ENCODE assay signal across 10 cellular contexts in the genomic region with DNA sequence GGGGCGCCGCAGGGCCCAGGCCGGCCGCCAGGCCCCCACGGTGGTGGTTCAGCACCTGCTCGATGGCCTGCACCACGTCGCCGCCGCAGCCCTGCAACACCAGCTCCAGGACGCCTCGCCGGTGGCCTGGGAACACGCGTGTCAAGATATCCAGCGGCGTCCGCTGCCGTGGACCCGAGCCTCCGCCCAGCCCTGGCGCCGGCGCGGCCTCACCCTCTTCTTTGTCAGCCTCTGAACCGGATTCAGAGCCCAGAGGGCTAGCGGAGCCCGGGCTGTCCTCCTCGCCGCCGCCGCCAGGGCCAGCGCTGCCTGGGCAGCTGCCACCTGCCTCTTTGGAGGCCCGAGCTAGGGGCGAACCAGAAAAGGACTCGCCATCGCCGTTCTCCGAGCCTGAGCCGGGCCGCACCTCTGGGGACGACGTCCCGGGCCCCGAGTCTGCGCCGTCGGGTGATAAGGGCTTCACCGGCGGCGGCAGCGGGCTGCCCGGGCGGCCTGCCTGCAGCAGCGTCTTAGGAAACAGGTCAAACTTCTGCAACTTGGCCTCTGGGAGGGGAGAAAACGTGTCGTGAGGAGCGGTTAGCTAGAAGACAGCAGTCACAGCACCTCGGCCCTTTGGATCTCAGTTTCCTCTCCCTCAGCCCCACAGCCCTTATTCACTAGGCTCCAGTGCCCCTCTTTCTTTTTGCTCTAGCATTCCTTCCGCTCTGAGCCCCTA. TPM values are rescaled to one million over a fixed set of nuclear protein-coding genes. Genes with fewer than 3 reads are reported as not detected.
DNase-seq lines count a peak whose midpoint lies in the region; ATAC-seq, FAIRE-seq and TF ChIP-seq lines count a peak whose summit lies in the region.
"Had no signal": no experiment of that assay in that cellular context is flagged by ENCODE, and none has a peak within 500 bp of the region (broad histone marks: within the 10 kb centered on the region; RNA-seq: fewer than 3 reads in every experiment).

No MANE protein-coding gene starts in this region.

- H3K27ac Mint-ChIP-seq in activated CD4-positive, alpha-beta T cell treated with anti-CD3 and anti-CD28 coated beads, Interleukin-2, amount 10 ng/mL, durations not matched to agents 7 days and 5 days: peak overlapping the region; percentile 82
- H3K27ac Mint-ChIP-seq in activated B cell treated with CpG ODN at 0.5 μM for 24 hours: no peak overlapping the region
- H3K27ac Mint-ChIP-seq in stimulated activated memory B cell treated with anti-CD40 and anti-IgM and Interleukin-4, amounts not matched to agents 10 μg/mL and 1 μg/mL and 100 μg/mL, for 72 hours: no peak overlapping the region

- H3K27me3 Mint-ChIP-seq in activated CD4-positive, alpha-beta T cell treated with anti-CD3 and anti-CD28 coated beads, Interleukin-2, amount 10 ng/mL, durations not matched to agents 7 days and 5 days: peaks cover 81% of the 10 kb centered on the region
- H3K27me3 Mint-ChIP-seq in activated B cell treated with CpG ODN at 0.5 μM for 24 hours: peaks cover 70% of the 10 kb centered on the region
- H3K27me3 Mint-ChIP-seq in stimulated activated memory B cell treated with anti-CD40 and anti-IgM and Interleukin-4, amounts not matched to agents 10 μg/mL and 1 μg/mL and 100 μg/mL, for 72 hours: peaks cover 90% of the 10 kb centered on the region

- H3K36me3 Mint-ChIP-seq in activated CD4-positive, alpha-beta T cell treated with anti-CD3 and anti-CD28 coated beads, Interleukin-2, amount 10 ng/mL, durations not matched to agents 7 days and 5 days (ENCODE audit: low read depth): peaks cover 7% of the 10 kb centered on the region
- peaks cover 2% of the 10 kb centered on the region for H3K36me3 Mint-ChIP-seq in activated B cell treated with CpG ODN at 0.5 μM for 24 hours (ENCODE audit: low read depth)
- no peaks in the 10 kb centered on the region for H3K36me3 Mint-ChIP-seq in stimulated activated memory B cell treated with anti-CD40 and anti-IgM and Interleukin-4, amounts not matched to agents 10 μg/mL and 1 μg/mL and 100 μg/mL, for 72 hours

- H3K4me1 Mint-ChIP-seq in activated CD4-positive, alpha-beta T cell treated with anti-CD3 and anti-CD28 coated beads, Interleukin-2, amount 10 ng/mL, durations not matched to agents 7 days and 5 days: peaks cover 37% of the 10 kb centered on the region
- peaks cover 52% of the 10 kb centered on the region for H3K4me1 Mint-ChIP-seq in activated B cell treated with CpG ODN at 0.5 μM for 24 hours
- peaks cover 33% of the 10 kb centered on the region for H3K4me1 Mint-ChIP-seq in stimulated activated memory B cell treated with anti-CD40 and anti-IgM and Interleukin-4, amounts not matched to agents 10 μg/mL and 1 μg/mL and 100 μg/mL, for 72 hours

- H3K4me1 ChIP-seq in kidney (ENCODE audit: control insufficient read depth in 1 of 2, insufficient read depth in 1 of 2, low read depth in 1 of 2, low read length in 2 of 2): peaks cover 0 to 13% of the 10 kb centered on the region in 2 donors
- H3K4me1 ChIP-seq: parathyroid adenoma had no signal

- no peaks in the 10 kb centered on the region for H3K9me3 Mint-ChIP-seq in activated CD4-positive, alpha-beta T cell treated with anti-CD3 and anti-CD28 coated beads, Interleukin-2, amount 10 ng/mL, durations not matched to agents 7 days and 5 days
- H3K9me3 Mint-ChIP-seq in activated B cell treated with CpG ODN at 0.5 μM for 24 hours: no peaks in the 10 kb centered on the region
- peaks cover 7% of the 10 kb centered on the region for H3K9me3 Mint-ChIP-seq in stimulated activated memory B cell treated with anti-CD40 and anti-IgM and Interleukin-4, amounts not matched to agents 10 μg/mL and 1 μg/mL and 100 μg/mL, for 72 hours

- ATAC-seq in activated B cell treated with CpG ODN at 0.5 μM for 24 hours (ENCODE audit: low read depth) (no peak), HG03469 (IDR thresholded peaks at IDR 0.05; ENCODE audit: unreplicated experiment) (no peak)
- ATAC-seq in stimulated activated memory B cell treated with anti-CD40 and anti-IgM and Interleukin-4, amounts not matched to agents 10 μg/mL and 1 μg/mL and 100 μg/mL, for 72 hours: no peak

- peak overlapping the region; percentile 60 for H3K4me3 Mint-ChIP-seq in activated CD4-positive, alpha-beta T cell treated with anti-CD3 and anti-CD28 coated beads, Interleukin-2, amount 10 ng/mL, durations not matched to agents 7 days and 5 days
- peak overlapping the region; percentile 5 for H3K4me3 Mint-ChIP-seq in activated B cell treated with CpG ODN at 0.5 μM for 24 hours
- peak overlapping the region; percentile 38 for H3K4me3 Mint-ChIP-seq in stimulated activated memory B cell treated with anti-CD40 and anti-IgM and Interleukin-4, amounts not matched to agents 10 μg/mL and 1 μg/mL and 100 μg/mL, for 72 hours

- H3K4me3 ChIP-seq in kidney (ENCODE audit: low read length in 2 of 2): no peak overlapping the region

- FAIRE-seq in kidney (lab: Jason Lieb, UNC): no peak

- H3K27ac ChIP-seq in kidney (ENCODE audit: low read depth in 2 of 2, low read length in 2 of 2): no peak overlapping the region
- H3K27ac ChIP-seq: parathyroid adenoma had no signal

- H3K36me3 ChIP-seq in kidney (ENCODE audit: control insufficient read depth in 1 of 2, insufficient read depth in 2 of 2, low read length in 2 of 2): no peaks in the 10 kb centered on the region

- POLR2A ChIA-PET in activated CD4-positive, alpha-beta T cell treated with anti-CD3 and anti-CD28 coated beads, Interleukin-2, amount 10 ng/mL, durations not matched to agents 7 days and 5 days (lab: Charles Lee): no interaction called here
- POLR2A ChIA-PET in activated B cell treated with CpG ODN at 0.5 μM for 24 hours (lab: Charles Lee): no interaction called here

- no peak for DNase-seq in activated CD4-positive, alpha-beta T cell treated with anti-CD3 and anti-CD28 coated beads, Interleukin-2, amount 10 ng/mL, durations not matched to agents 7 days and 5 days
- no peak for DNase-seq in activated CD4-positive, alpha-beta T cell treated with anti-CD3 and anti-CD28 coated beads for 1 hour
- no peak for DNase-seq in activated B cell treated with CpG ODN at 0.5 μM for 24 hours
- peak; percentile 70 for DNase-seq in kidney
- DNase-seq in midbrain (lab: John Stamatoyannopoulos, UW): no peak
- no peak for DNase-seq in RKO (ENCODE audit: low spot score)

- H3K9ac ChIP-seq in kidney (ENCODE audit: low read length in 2 of 2): no peak overlapping the region
- H3K9ac ChIP-seq: parathyroid adenoma had no signal

- no peaks in the 10 kb centered on the region for H3K9me3 ChIP-seq in kidney (ENCODE audit: control insufficient read depth in 1 of 2, low read length in 2 of 2)

- CTCF ChIA-PET in activated CD4-positive, alpha-beta T cell treated with anti-CD3 and anti-CD28 coated beads, Interleukin-2, amount 10 ng/mL, durations not matched to agents 7 days and 5 days (lab: Charles Lee): no interaction called here
- CTCF ChIA-PET in activated B cell treated with CpG ODN at 0.5 μM for 24 hours (lab: Charles Lee): no interaction called here

- no peak for TF ChIP-seq CTCF in activated B cell treated with CpG ODN at 0.5 μM for 24 hours (IDR thresholded peaks at IDR 0.05)
- no peak for TF ChIP-seq CTCF in kidney (IDR thresholded peaks at IDR 0.05; ENCODE audit: borderline replicate concordance, extremely low read depth, insufficient read depth)

- intact Hi-C loops in activated B cell treated with CpG ODN at 0.5 μM for 24 hours (cut with micrococcal nuclease): no loop called here
- intact Hi-C loops in kidney (cut with DNase I): no loop called here

RNA-seq across cellular contexts. Expression of a gene that starts 3.9 kb away (rescaled TPM):
- total RNA-seq in activated CD4-positive, alpha-beta T cell treated with anti-CD3 and anti-CD28 coated beads, Interleukin-2, amount 10 ng/mL, durations not matched to agents 7 days and 5 days: not detected
- total RNA-seq in activated B cell treated with CpG ODN at 0.5 μM for 24 hours (not detected in 2 replicates), kidney (not detected)
- not detected for polyA plus RNA-seq in kidney (ENCODE audit: insufficient read depth, low read depth, low replicate concordance)
- polyA plus RNA-seq: AG04450 had no signal

Comparison
In these comparisons a context has a peak if more than half of its experiments do, and no peak if none do; other contexts are left out.
1. H3K4me3 Mint-ChIP-seq: peak in every context shown above with its lines; median percentile 60 in activated CD4-positive, alpha-beta T cell treated with anti-CD3 and anti-CD28 coated beads, Interleukin-2, amount 10 ng/mL, durations not matched to agents 7 days and 5 days; 38 in stimulated activated memory B cell treated with anti-CD40 and anti-IgM and Interleukin-4, amounts not matched to agents 10 μg/mL and 1 μg/mL and 100 μg/mL, for 72 hours; 5 in activated B cell treated with CpG ODN at 0.5 μM for 24 hours.